9 cellular contexts compared by ENCODE assay signal in the genomic region with DNA sequence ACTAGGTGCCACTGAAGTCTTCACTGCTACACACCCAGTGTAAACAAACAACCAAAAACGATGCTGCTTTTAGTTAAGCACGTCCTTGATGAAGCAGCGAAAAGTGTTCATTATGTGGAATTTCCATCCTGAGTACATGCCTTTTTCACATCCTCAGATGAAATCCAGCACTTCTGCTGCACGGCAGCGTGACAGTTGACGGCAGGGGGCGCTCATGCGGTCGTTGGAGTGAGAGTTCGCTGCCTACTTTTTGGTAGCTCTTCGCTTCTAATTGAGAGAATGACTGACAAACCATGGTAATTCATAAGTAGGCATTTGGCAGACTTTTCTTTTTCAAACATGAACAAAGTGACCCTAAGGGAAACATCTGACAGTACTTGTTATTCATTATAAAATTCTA. TPM values are rescaled to one million over a fixed set of nuclear protein-coding genes. Genes with fewer than 3 reads are reported as not detected.
DNase-seq lines count a peak whose midpoint lies in the region; ATAC-seq and TF ChIP-seq lines count a peak whose summit lies in the region.
"Had no signal": no experiment of that assay in that cellular context is flagged by ENCODE, and none has a peak within 500 bp of the region (broad histone marks: within the 10 kb centered on the region; RNA-seq: fewer than 3 reads in every experiment).

No MANE protein-coding gene starts in this region.

- H3K9me3 Mint-ChIP-seq in activated CD4-positive, alpha-beta T cell treated with anti-CD3 and anti-CD28 coated beads, Interleukin-2, amount 10 ng/mL, durations not matched to agents 24 days and 14 days: no peaks in the 10 kb centered on the region
- H3K9me3 Mint-ChIP-seq in osteocyte (ENCODE audit: unreplicated experiment): no peaks in the 10 kb centered on the region
- H3K9me3 Mint-ChIP-seq: activated naive CD4-positive, alpha-beta T cell treated with anti-CD3 and anti-CD28 coated beads, Interleukin-2, amount 50 U/mL, for 72 hours had no signal

- no peak overlapping the region for H3K4me3 Mint-ChIP-seq in activated CD4-positive, alpha-beta T cell treated with anti-CD3 and anti-CD28 coated beads, Interleukin-2, amount 10 ng/mL, durations not matched to agents 24 days and 14 days
- no peak overlapping the region for H3K4me3 Mint-ChIP-seq in osteocyte (ENCODE audit: unreplicated experiment)

- no peaks in the 10 kb centered on the region for H3K36me3 Mint-ChIP-seq in activated CD4-positive, alpha-beta T cell treated with anti-CD3 and anti-CD28 coated beads, Interleukin-2, amount 10 ng/mL, durations not matched to agents 24 days and 14 days (ENCODE audit: low read depth)
- H3K36me3 Mint-ChIP-seq in osteocyte (ENCODE audit: unreplicated experiment): no peaks in the 10 kb centered on the region
- H3K36me3 Mint-ChIP-seq: activated naive CD4-positive, alpha-beta T cell treated with anti-CD3 and anti-CD28 coated beads, Interleukin-2, amount 50 U/mL, for 72 hours had no signal

- TF ChIP-seq CTCF in A673 (conservative IDR thresholded peaks at IDR 0.05; ENCODE audit: low read depth, low read length): peak; percentile 94
- peak; percentile 71 for TF ChIP-seq CTCF in fibroblast of mammary gland (conservative IDR thresholded peaks at IDR 0.05; ENCODE audit: control insufficient read depth, insufficient read depth, low read depth, low read length)
- TF ChIP-seq CTCF in osteocyte (IDR thresholded peaks at IDR 0.05): peak; percentile 53

- DNase-seq in A673 (ENCODE audit: low spot score): peak; percentile 69
- DNase-seq in HEK293T (ENCODE audit: extremely low spot score): peak; percentile 18
- peak; percentile 70 for DNase-seq in activated CD4-positive, alpha-beta T cell treated with anti-CD3 and anti-CD28 coated beads, Interleukin-2, amount 10 ng/mL, durations not matched to agents 24 days and 14 days
- peak; percentile 41 for DNase-seq in fibroblast of mammary gland (ENCODE audit: low read depth)
- DNase-seq in osteocyte (ENCODE audit: extremely low spot score, unreplicated experiment): no peak
- DNase-seq in HuH-7.5 (ENCODE audit: low spot score): no peak

- H3K27me3 Mint-ChIP-seq in activated CD4-positive, alpha-beta T cell treated with anti-CD3 and anti-CD28 coated beads, Interleukin-2, amount 10 ng/mL, durations not matched to agents 24 days and 14 days: no peaks in the 10 kb centered on the region
- H3K27me3 Mint-ChIP-seq in osteocyte (ENCODE audit: unreplicated experiment): no peaks in the 10 kb centered on the region

- no peaks in the 10 kb centered on the region for H3K36me3 ChIP-seq in A673 (ENCODE audit: insufficient read depth, low read length, poor library complexity, severe bottlenecking)

- no peaks in the 10 kb centered on the region for H3K27me3 ChIP-seq in A673 (replicated peaks; ENCODE audit: insufficient read depth, low read depth, low read length, poor library complexity)

- no peaks in the 10 kb centered on the region for H3K9me3 ChIP-seq in A673 (ENCODE audit: low read depth, low read length, poor library complexity, severe bottlenecking)

- no peak overlapping the region for H3K27ac Mint-ChIP-seq in activated CD4-positive, alpha-beta T cell treated with anti-CD3 and anti-CD28 coated beads, Interleukin-2, amount 10 ng/mL, durations not matched to agents 24 days and 14 days
- no peak overlapping the region for H3K27ac Mint-ChIP-seq in osteocyte (ENCODE audit: unreplicated experiment)
- H3K27ac Mint-ChIP-seq: activated naive CD4-positive, alpha-beta T cell treated with anti-CD3 and anti-CD28 coated beads, Interleukin-2, amount 50 U/mL, for 72 hours had no signal

- no peak overlapping the region for H3K27ac ChIP-seq in A673 (ENCODE audit: low read depth, low read length, poor library complexity, severe bottlenecking)

- ATAC-seq in HG02938 (IDR thresholded peaks at IDR 0.05; ENCODE audit: unreplicated experiment) (no peak), GM21723 (IDR thresholded peaks at IDR 0.05; ENCODE audit: unreplicated experiment) (no peak)
- ATAC-seq: activated naive CD4-positive, alpha-beta T cell treated with anti-CD3 and anti-CD28 coated beads, Interleukin-2, amount 50 U/mL, for 72 hours had no signal

- BruUV-seq in A673 (replicated peaks; lab: Mats Ljungman, UMichigan): no TSS peak

- H3K4me1 ChIP-seq in A673 (ENCODE audit: insufficient read depth, low read length, poor library complexity, severe bottlenecking): no peaks in the 10 kb centered on the region

- POLR2A ChIA-PET in A673 (lab: Charles Lee; ENCODE audit: low non-redundant PET): no interaction called here
- POLR2A ChIA-PET in HEK293T (lab: Yijun Ruan, JAX): no interaction called here

- intact Hi-C loops in A673 (cut with micrococcal nuclease; ENCODE audit: unreplicated experiment): loop anchor here (5.0 kb wide), 1 partner anchor 1127 kb away; a partner anchor contains a TSS
- intact Hi-C loops in activated CD4-positive, alpha-beta T cell treated with anti-CD3 and anti-CD28 coated beads, Interleukin-2, amount 10 ng/mL, durations not matched to agents 24 days and 14 days (cut with micrococcal nuclease): loop anchor here (10.0 kb wide), 1 partner anchor 1124 kb away; a partner anchor contains a TSS

- no peaks in the 10 kb centered on the region for H3K4me1 Mint-ChIP-seq in activated CD4-positive, alpha-beta T cell treated with anti-CD3 and anti-CD28 coated beads, Interleukin-2, amount 10 ng/mL, durations not matched to agents 24 days and 14 days
- no peaks in the 10 kb centered on the region for H3K4me1 Mint-ChIP-seq in osteocyte (ENCODE audit: unreplicated experiment)

- CTCF ChIA-PET in A673 (lab: Charles Lee) (interaction anchor here (0.9 kb wide), 1 partner anchor 1125 kb away, joined by 4 read pairs; a partner anchor contains a TSS), HEK293T (lab: Yijun Ruan, JAX) (interaction anchor here (0.6 kb wide), 1 partner anchor 528 kb away, joined by 3 read pairs; no protein-coding TSS in a partner anchor)

- no peak overlapping the region for H3K4me3 ChIP-seq in A673 (ENCODE audit: low read depth, low read length, poor library complexity, severe bottlenecking)
- no peak overlapping the region for H3K4me3 ChIP-seq in fibroblast of mammary gland (ENCODE audit: control insufficient read depth, low read depth, low read length)

TF ChIP-seq in HEK293T, 16 proteins besides CTCF, POLR2A, EP300 and RAD21:
- no peak for TF ChIP-seq NFRKB (IDR thresholded peaks at IDR 0.05)
- no peak for TF ChIP-seq FOXK2 (IDR thresholded peaks at IDR 0.05)
- TF ChIP-seq, protein P1, sequence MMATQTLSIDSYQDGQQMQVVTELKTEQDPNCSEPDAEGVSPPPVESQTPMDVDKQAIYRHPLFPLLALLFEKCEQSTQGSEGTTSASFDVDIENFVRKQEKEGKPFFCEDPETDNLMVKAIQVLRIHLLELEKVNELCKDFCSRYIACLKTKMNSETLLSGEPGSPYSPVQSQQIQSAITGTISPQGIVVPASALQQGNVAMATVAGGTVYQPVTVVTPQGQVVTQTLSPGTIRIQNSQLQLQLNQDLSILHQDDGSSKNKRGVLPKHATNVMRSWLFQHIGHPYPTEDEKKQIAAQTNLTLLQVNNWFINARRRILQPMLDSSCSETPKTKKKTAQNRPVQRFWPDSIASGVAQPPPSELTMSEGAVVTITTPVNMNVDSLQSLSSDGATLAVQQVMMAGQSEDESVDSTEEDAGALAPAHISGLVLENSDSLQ (IDR thresholded peaks at IDR 0.05): no peak
- TF ChIP-seq ARNT (IDR thresholded peaks at IDR 0.05): no peak
- no peak for TF ChIP-seq BHLHE40 (IDR thresholded peaks at IDR 0.05; ENCODE audit: borderline replicate concordance)
- no peak for TF ChIP-seq LEF1 (IDR thresholded peaks at IDR 0.05; ENCODE audit: borderline replicate concordance)
- TF ChIP-seq FOXA1 (IDR thresholded peaks at IDR 0.05): no peak
- no peak for TF ChIP-seq SP1 (IDR thresholded peaks at IDR 0.05)
- no peak for TF ChIP-seq FOXM1 (IDR thresholded peaks at IDR 0.05; ENCODE audit: borderline replicate concordance)
- TF ChIP-seq TARDBP (IDR thresholded peaks at IDR 0.05): no peak
- TF ChIP-seq L3MBTL2 (conservative IDR thresholded peaks at IDR 0.05): no peak
- no peak for TF ChIP-seq ELF4 (IDR thresholded peaks at IDR 0.05)

RNA-seq across cellular contexts. Expression of a gene that starts 55.2 kb away (rescaled TPM):
- total RNA-seq in A673 (2021) (not detected in 2 replicates), osteocyte (not detected in 2 replicates)
- not detected in 2 replicates for total RNA-seq in activated CD4-positive, alpha-beta T cell treated with anti-CD3 and anti-CD28 coated beads, Interleukin-2, amount 10 ng/mL, durations not matched to agents 24 days and 14 days
- total RNA-seq: activated naive CD4-positive, alpha-beta T cell treated with anti-CD3 and anti-CD28 coated beads, Interleukin-2, amount 50 U/mL, for 72 hours had no signal

Comparison
In these comparisons a context has a peak if more than half of its experiments do, and no peak if none do; other contexts are left out.
1. DNase-seq: peak in A673 (single experiment), HEK293T (single experiment), activated CD4-positive, alpha-beta T cell treated with anti-CD3 and anti-CD28 coated beads, Interleukin-2, amount 10 ng/mL, durations not matched to agents 24 days and 14 days (single experiment) and fibroblast of mammary gland (single experiment); none in osteocyte (single experiment) and HuH-7.5 (single experiment).
2. Peak in every context shown above with its lines, with median percentiles within 50 percentile points of each other: CTCF ChIP-seq.